Comparison of ENCODE assay signal across 21 cellular contexts in the genomic region with DNA sequence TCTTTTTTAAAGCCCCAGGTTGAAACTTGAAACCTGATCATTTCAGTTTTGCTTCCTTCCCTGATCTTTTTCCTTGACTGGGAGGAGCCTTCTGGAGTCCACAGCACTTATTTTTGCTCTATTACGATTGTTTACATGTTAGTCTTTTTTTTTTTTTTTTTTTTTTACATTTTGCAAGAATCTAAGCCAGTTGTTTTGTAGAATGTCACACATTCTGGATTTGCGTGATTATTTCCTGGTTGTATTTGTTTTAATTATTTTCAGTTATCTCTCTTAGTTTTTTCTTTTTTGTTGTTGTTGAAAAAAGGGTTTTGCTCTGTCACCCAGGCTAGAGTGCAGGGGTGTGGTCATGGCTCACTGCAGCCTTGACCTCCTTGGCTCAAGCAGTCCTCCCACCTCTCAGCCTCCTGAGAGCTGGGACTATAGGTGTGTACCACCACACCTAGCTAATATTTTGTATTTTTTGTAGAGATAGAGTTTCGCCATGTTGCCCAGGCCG. TPM values are rescaled to one million over a fixed set of nuclear protein-coding genes. Genes with fewer than 3 reads are reported as not detected.
DNase-seq lines count a peak whose midpoint lies in the region; ATAC-seq and TF ChIP-seq lines count a peak whose summit lies in the region.
"Had no signal": no experiment of that assay in that cellular context is flagged by ENCODE, and none has a peak within 500 bp of the region (broad histone marks: within the 10 kb centered on the region; RNA-seq: fewer than 3 reads in every experiment).

No MANE protein-coding gene starts in this region.

- ATAC-seq in GM19397 (IDR thresholded peaks at IDR 0.05; ENCODE audit: unreplicated experiment) = no peak
- no peak for ATAC-seq in HG03135 (IDR thresholded peaks at IDR 0.05; ENCODE audit: unreplicated experiment)
- ATAC-seq: activated CD8-positive, alpha-beta T cell treated with anti-CD3 and anti-CD28 coated beads for 36 hours; activated T-helper 17 cell treated with anti-CD3 and anti-CD28 coated beads, Interleukin-2, amount 50 U/mL, for 72 hours had no signal

- H3K4me3 Mint-ChIP-seq in activated naive CD4-positive, alpha-beta T cell treated with anti-CD3 and anti-CD28 coated beads for 36 hours = no peak overlapping the region
- no peak overlapping the region for H3K4me3 Mint-ChIP-seq in nephron progenitor cell
- H3K4me3 Mint-ChIP-seq: activated CD8-positive, alpha-beta T cell treated with anti-CD3 and anti-CD28 coated beads for 36 hours; activated T-helper 17 cell treated with anti-CD3 and anti-CD28 coated beads, Interleukin-2, amount 50 U/mL, for 72 hours; neural progenitor cell had no signal

- intact Hi-C loops in activated naive CD4-positive, alpha-beta T cell treated with anti-CD3 and anti-CD28 coated beads for 36 hours (cut with micrococcal nuclease) = no loop called here
- intact Hi-C loops in breast epithelium (cut with DNase I; ENCODE audit: low total_unique reads) = no loop called here
- intact Hi-C loops in uterus (cut with DNase I; ENCODE audit: low total_unique reads) = no loop called here

- no peaks in the 10 kb centered on the region for H3K27me3 Mint-ChIP-seq in activated naive CD4-positive, alpha-beta T cell treated with anti-CD3 and anti-CD28 coated beads for 36 hours (ENCODE audit: low read depth)
- no peaks in the 10 kb centered on the region for H3K27me3 Mint-ChIP-seq in nephron progenitor cell (ENCODE audit: low read depth, poor library complexity)
- H3K27me3 Mint-ChIP-seq: activated CD8-positive, alpha-beta T cell treated with anti-CD3 and anti-CD28 coated beads for 36 hours; activated T-helper 17 cell treated with anti-CD3 and anti-CD28 coated beads, Interleukin-2, amount 50 U/mL, for 72 hours had no signal

- H3K9me3 ChIP-seq in breast epithelium (no peaks in the 10 kb centered on the region), uterus (no peaks in the 10 kb centered on the region)
- H3K9me3 ChIP-seq: adrenal gland, sigmoid colon had no signal

- H3K27me3 ChIP-seq in breast epithelium (no peaks in the 10 kb centered on the region), uterus (no peaks in the 10 kb centered on the region)
- H3K27me3 ChIP-seq: adrenal gland, neural progenitor cell, sigmoid colon had no signal

- H3K4me1 Mint-ChIP-seq in activated naive CD4-positive, alpha-beta T cell treated with anti-CD3 and anti-CD28 coated beads for 36 hours (ENCODE audit: low read depth) = peaks cover 3% of the 10 kb centered on the region
- peaks cover 13% of the 10 kb centered on the region for H3K4me1 Mint-ChIP-seq in nephron progenitor cell

- TF ChIP-seq POLR2A in breast epithelium (IDR thresholded peaks at IDR 0.05) = no peak
- TF ChIP-seq POLR2A in uterus (IDR thresholded peaks at IDR 0.05) = no peak

- H3K36me3 ChIP-seq in breast epithelium (no peaks in the 10 kb centered on the region), uterus (no peaks in the 10 kb centered on the region)
- H3K36me3 ChIP-seq: adrenal gland, neural progenitor cell, sigmoid colon had no signal

- H3K36me3 Mint-ChIP-seq in activated naive CD4-positive, alpha-beta T cell treated with anti-CD3 and anti-CD28 coated beads for 36 hours (ENCODE audit: low read depth) = peaks cover 4% of the 10 kb centered on the region
- peaks cover 19% of the 10 kb centered on the region for H3K36me3 Mint-ChIP-seq in nephron progenitor cell (ENCODE audit: low read depth)
- H3K36me3 Mint-ChIP-seq: neural progenitor cell had no signal

- peak overlapping the region; percentile 22 for H3K27ac Mint-ChIP-seq in activated naive CD4-positive, alpha-beta T cell treated with anti-CD3 and anti-CD28 coated beads for 36 hours
- H3K27ac Mint-ChIP-seq in nephron progenitor cell = peak overlapping the region; percentile 79
- H3K27ac Mint-ChIP-seq: activated CD8-positive, alpha-beta T cell treated with anti-CD3 and anti-CD28 coated beads for 36 hours; activated T-helper 17 cell treated with anti-CD3 and anti-CD28 coated beads, Interleukin-2, amount 50 U/mL, for 72 hours; neural progenitor cell had no signal

- no peak for DNase-seq in activated naive CD4-positive, alpha-beta T cell treated with anti-CD3 and anti-CD28 coated beads for 36 hours
- DNase-seq in activated naive CD4-positive, alpha-beta T cell treated with Interleukin-2 at 50 U/mL for 16 hours = no peak
- no peak for DNase-seq in breast epithelium (ENCODE audit: low spot score in 2 of 2)
- DNase-seq in nephron progenitor cell = no peak
- no peak for DNase-seq in uterus
- no peak for DNase-seq in GM19238 (ENCODE audit: insufficient read length, low spot score)
- DNase-seq: activated CD8-positive, alpha-beta T cell treated with anti-CD3 and anti-CD28 coated beads for 36 hours; adrenal gland; EL; GOT3; islet precursor cell; NCI-H1436 treated with DMSO at 0.1 percent for 48 hours; NCI-H2227 treated with DMSO at 0.1 percent for 48 hours; sigmoid colon; stimulated activated CD4-positive, alpha-beta T cell treated with anti-CD3 and anti-CD28 coated beads, Interleukin-4, amount 100 ng/mL, for 1 hour; WERI-Rb-1 had no signal

- H3K27ac ChIP-seq in breast epithelium (peak overlapping the region; percentile 36 to 72), uterus (peak overlapping the region; percentile 84 to 94)
- H3K27ac ChIP-seq: epithelial cell of prostate, neural progenitor cell, WERI-Rb-1 had no signal

- no peak for TF ChIP-seq CTCF in breast epithelium (IDR thresholded peaks at IDR 0.05)
- no peak for TF ChIP-seq CTCF in nephron progenitor cell (IDR thresholded peaks at IDR 0.05)
- TF ChIP-seq CTCF in uterus (IDR thresholded peaks at IDR 0.05) = no peak

- CTCF ChIA-PET in activated naive CD4-positive, alpha-beta T cell treated with anti-CD3 and anti-CD28 coated beads for 36 hours (lab: Charles Lee) = no interaction called here

- H3K4me3 ChIP-seq in breast epithelium (no peak overlapping the region), uterus (no peak overlapping the region)
- H3K4me3 ChIP-seq: adrenal gland, neural progenitor cell, sigmoid colon had no signal

- H3K4me1 ChIP-seq in breast epithelium (peaks cover 0 to 5% of the 10 kb centered on the region in 2 donors), uterus (peaks cover 4 to 18% of the 10 kb centered on the region in 2 donors)

- H3K9me3 Mint-ChIP-seq in activated naive CD4-positive, alpha-beta T cell treated with anti-CD3 and anti-CD28 coated beads for 36 hours = peaks cover 4% of the 10 kb centered on the region
- H3K9me3 Mint-ChIP-seq in nephron progenitor cell = peaks cover 6% of the 10 kb centered on the region
- H3K9me3 Mint-ChIP-seq: activated CD8-positive, alpha-beta T cell treated with anti-CD3 and anti-CD28 coated beads for 36 hours; activated T-helper 17 cell treated with anti-CD3 and anti-CD28 coated beads, Interleukin-2, amount 50 U/mL, for 72 hours had no signal

RNA-seq across cellular contexts. Expression of gene OSBPL9, which starts 32.8 kb away (rescaled TPM):
- total RNA-seq in activated naive CD4-positive, alpha-beta T cell treated with anti-CD3 and anti-CD28 coated beads for 36 hours = 10 to 100 TPM; 38.2 to 40.7 TPM
- total RNA-seq in breast epithelium (100 to 1,000 TPM; 107 to 213 (median 136) TPM), uterus (100 to 1,000 TPM in 3 of 4 donors, 10 to 100 TPM in 1; 94.0 to 122 (median 108) TPM)
